In genomic region chr17:44004077-44004760, GRCh38 we compare ENCODE assay signal across 8 cellular contexts. TPM values are rescaled to one million over a fixed set of nuclear protein-coding genes. Genes with fewer than 3 reads are reported as not detected.
DNase-seq lines count a peak whose midpoint lies in the region; ATAC-seq and TF ChIP-seq lines count a peak whose summit lies in the region.

Gene NAGS, plus strand, starts transcription at chr17:44004622. Its CDS starts 42 bp downstream, at chr17:44004664.

- intact Hi-C loops in ovary (cut with DNase I), result no loop called here

- 6 to 8% (median 8%) methylated on average over 23 to 25 of the region's 25 CpGs for WGBS in ovary, 3 donors

- H3K9me3 ChIP-seq in ES-I3 (ENCODE audit: control insufficient read depth, insufficient read depth, low read length) (no peaks in the 10 kb centered on the region), Peyer's patch (no peaks in the 10 kb centered on the region), ovary (no peaks in the 10 kb centered on the region)

- H3K9ac ChIP-seq in ES-I3 (ENCODE audit: low read depth, low read length), result peak within 1 kb of the TSS; percentile 95

- H3K4me3 ChIP-seq in Peyer's patch (peak within 1 kb of the TSS; percentile 62 to 73 (median 65)), ovary (no peak within 1 kb of the TSS)

- no peak for TF ChIP-seq EP300 in ovary (IDR thresholded peaks at IDR 0.05)

- TF ChIP-seq POLR2A in Peyer's patch (IDR thresholded peaks at IDR 0.05), result peak in 1 of 2 donors; percentile 60
- TF ChIP-seq POLR2A in erythroblast (IDR thresholded peaks at IDR 0.05; ENCODE audit: low read length), result no peak
- no peak for TF ChIP-seq POLR2A in ovary (IDR thresholded peaks at IDR 0.05)

- H3K27me3 ChIP-seq in Peyer's patch (peaks cover 0 to 6% of the 10 kb centered on the region in 2 donors), ovary (peaks cover 2% of the 10 kb centered on the region)

- H3K36me3 ChIP-seq in ES-I3 (ENCODE audit: insufficient read depth, low read length) (no peaks in the 10 kb centered on the region), Peyer's patch (peaks cover 0 to 20% (median 0%) of the 10 kb centered on the region in 3 donors), ovary (no peaks in the 10 kb centered on the region)

- H3K27ac ChIP-seq in Peyer's patch, result peak within 1 kb of the TSS; percentile 63 to 99 (median 74)
- H3K27ac ChIP-seq in ovary, result no peak within 1 kb of the TSS

- peaks cover 9% of the 10 kb centered on the region for H3K4me1 ChIP-seq in ES-I3 (ENCODE audit: insufficient read depth, low read length)
- H3K4me1 ChIP-seq in Peyer's patch, result peaks cover 0 to 35% (median 20%) of the 10 kb centered on the region in 4 donors
- H3K4me1 ChIP-seq in ovary (ENCODE audit: insufficient read depth), result peaks cover 10% of the 10 kb centered on the region

- ATAC-seq in GM18867 (IDR thresholded peaks at IDR 0.05; ENCODE audit: unreplicated experiment) (no peak), GM19455 (IDR thresholded peaks at IDR 0.05; ENCODE audit: unreplicated experiment) (no peak)

- TF ChIP-seq CTCF in Peyer's patch (IDR thresholded peaks at IDR 0.05) (no peak), ovary (IDR thresholded peaks at IDR 0.05) (no peak)

- DNase-seq in Peyer's patch, result peak in 2 of 3 donors; percentile 83 to 84
- peak; percentile 70 to 71 for DNase-seq in erythroblast (lab: John Stamatoyannopoulos, UW)
- DNase-seq in ovary, result peak in 4 of 5 donors; percentile 24 to 44 (median 36)
- DNase-seq in middle frontal gyrus (ENCODE audit: extremely low spot score, low spot score), result no peak
- no peak for DNase-seq in NCI-H187 treated with DMSO at 0.1 percent for 48 hours (lab: John Stamatoyannopoulos, UW)

RNA-seq across cellular contexts. Expression of gene NAGS, which starts in this region (rescaled TPM):
- 10 to 100 TPM in 3 of 4 donors, 1 to 10 TPM in 1; 8.3 to 74.1 (median 57.3) TPM for total RNA-seq in Peyer's patch
- total RNA-seq in ovary, result 1 to 10 TPM in 5 of 7 donors, under 1 TPM in 2; 0.33 to 1.6 (median 1.3) TPM
- 1 to 10 TPM in 1 of 2 donors, under 1 TPM in 1; 0.42 to 1.7 TPM for polyA plus RNA-seq in ovary

Comparison
In these comparisons a context has a peak if more than half of its experiments do, and no peak if none do; other contexts are left out.
1. DNase-seq: peak in Peyer's patch (2 of 3), erythroblast (2 of 2) and ovary (4 of 5); none in middle frontal gyrus (single experiment) and NCI-H187 treated with DMSO at 0.1 percent for 48 hours (single experiment).
2. H3K27ac ChIP-seq: peak in Peyer's patch (4 of 4); none in ovary (0 of 2).